1 cellular context compared by ENCODE assay signal in the genomic region with DNA sequence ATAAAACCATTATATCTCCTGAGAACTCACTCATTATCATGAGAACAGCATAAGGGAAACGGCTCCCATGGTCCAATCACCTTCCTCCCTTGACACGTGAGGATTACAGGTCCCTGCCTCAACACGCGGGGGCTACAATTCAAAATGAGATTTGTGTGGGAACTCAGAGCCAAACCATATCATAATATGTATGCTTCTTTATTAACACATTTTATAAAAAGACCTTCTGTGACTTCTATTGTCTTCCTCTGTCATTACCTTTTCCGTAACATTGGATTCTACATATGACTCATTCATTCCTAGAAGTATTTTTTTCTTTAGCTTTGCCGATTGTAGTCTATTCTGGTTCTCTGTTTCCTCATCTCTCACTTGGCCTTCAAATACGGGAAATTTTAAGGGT.
TF ChIP-seq lines count a peak whose summit lies in the region.

No MANE protein-coding gene starts in this region.

TF ChIP-seq in GM23338, 12 proteins besides CTCF, POLR2A, EP300 and RAD21 (continued from another document):
- TF ChIP-seq ZNF462 (CRISPR knock-in tag; IDR thresholded peaks at IDR 0.05) (no peak), ZNF114 (CRISPR knock-in tag; IDR thresholded peaks at IDR 0.05) (no peak), EZH2phosphoT487 (IDR thresholded peaks at IDR 0.05; ENCODE audit: unreplicated experiment) (no peak), EZH2 (IDR thresholded peaks at IDR 0.05; ENCODE audit: low read depth, unreplicated experiment) (no peak), STAT1 (IDR thresholded peaks at IDR 0.05; ENCODE audit: unreplicated experiment) (no peak), ZNF331 (CRISPR knock-in tag; IDR thresholded peaks at IDR 0.05; ENCODE audit: low read depth) (no peak)
TF ChIP-seq in GM23338: peak in this region for 0.
